Comparison of ENCODE assay signal across 8 cellular contexts in genomic region chr7:38359081-38359601, GRCh38.
DNase-seq lines count a peak whose midpoint lies in the region; ATAC-seq and TF ChIP-seq lines count a peak whose summit lies in the region.
"Not testable (repeated sequence)": the region's sequence is repeated elsewhere in the genome, so short reads cannot be mapped to it uniquely, and the experiment has no call there.

No MANE protein-coding gene starts in this region.

- H4K91ac ChIP-seq in H9 (ENCODE audit: insufficient read length, low read depth, low read length), result not testable (repeated sequence)

- intact Hi-C loops in sciatic nerve (cut with DNase I), result not testable (repeated sequence)

- H3K27me3 ChIP-seq in H9 (ENCODE audit: insufficient read depth, low read length); upper lobe of left lung: not testable (repeated sequence)

- peak overlapping the region in 1 of 3 experiments; percentile 55; a peak in 2 of 7 replicates for H3K27ac Mint-ChIP-seq in H9
- H3K27ac Mint-ChIP-seq in T-helper 1 cell treated with Interleukin-12 subunit alpha and Interleukin-12 subunit beta and Interleukin-4 antibody, amounts not matched to agents 30 μg/mL and 1 μg/mL, for 36 hours, result peak overlapping the region; percentile 95
- peak overlapping the region; percentile 76 for H3K27ac Mint-ChIP-seq in glutamatergic neuron (ENCODE audit: unreplicated experiment)

- not testable (repeated sequence) for H2BK120ac ChIP-seq in H9 (ENCODE audit: low read depth, low read length, poor library complexity, severe bottlenecking)

- H3K4me3 ChIP-seq in upper lobe of left lung, result peak overlapping the region in 1 of 4 donors; percentile 28

- H3K36me3 Mint-ChIP-seq in H9 (ENCODE audit: insufficient read depth in 1 of 3, low read depth in 3 of 3); T-helper 1 cell treated with Interleukin-12 subunit alpha and Interleukin-12 subunit beta and Interleukin-4 antibody, amounts not matched to agents 30 μg/mL and 1 μg/mL, for 36 hours (ENCODE audit: low read depth); glutamatergic neuron (ENCODE audit: unreplicated experiment): not testable (repeated sequence)

- H3K27me3 Mint-ChIP-seq in H9 (ENCODE audit: low read depth); T-helper 1 cell treated with Interleukin-12 subunit alpha and Interleukin-12 subunit beta and Interleukin-4 antibody, amounts not matched to agents 30 μg/mL and 1 μg/mL, for 36 hours (ENCODE audit: low read depth); glutamatergic neuron (ENCODE audit: unreplicated experiment): not testable (repeated sequence)

- not testable (repeated sequence) for H4K8ac ChIP-seq in H9 (replicated peaks; ENCODE audit: insufficient read length, low read depth, low read length)

- no CpG with 5 or more reads among the region's 5 CpGs for WGBS in H9 (ENCODE audit: extremely low coverage, insufficient read length, low lambda C conversion rate)
- 31 to 48% methylated on average over 3 of the region's 5 CpGs for WGBS in upper lobe of left lung, 2 donors

- not testable (repeated sequence) for H3K4ac ChIP-seq in H9 (ENCODE audit: low read depth, low read length)

- H3K9me3 ChIP-seq in H9 (ENCODE audit: control insufficient read depth, low read depth, low read length); upper lobe of left lung: not testable (repeated sequence)

- H3K9me3 Mint-ChIP-seq in H9; T-helper 1 cell treated with Interleukin-12 subunit alpha and Interleukin-12 subunit beta and Interleukin-4 antibody, amounts not matched to agents 30 μg/mL and 1 μg/mL, for 36 hours; glutamatergic neuron (ENCODE audit: unreplicated experiment): not testable (repeated sequence)

- ATAC-seq in sciatic nerve (peak; percentile 77), upper lobe of left lung (ENCODE audit: low FRiP score in 2 of 2) (peak; percentile 79 to 84)

- peaks cover 8 to 15% of the 10 kb centered on the region in 2 experiments for H3K4me1 Mint-ChIP-seq in H9
- peaks cover 23% of the 10 kb centered on the region for H3K4me1 Mint-ChIP-seq in T-helper 1 cell treated with Interleukin-12 subunit alpha and Interleukin-12 subunit beta and Interleukin-4 antibody, amounts not matched to agents 30 μg/mL and 1 μg/mL, for 36 hours (ENCODE audit: low read depth)
- H3K4me1 Mint-ChIP-seq in glutamatergic neuron (ENCODE audit: low read depth, unreplicated experiment), result peaks cover 13% of the 10 kb centered on the region

- H2BK15ac ChIP-seq in H9 (ENCODE audit: low read depth, low read length), result not testable (repeated sequence)

- peak; percentile 61 for TF ChIP-seq CTCF in GM13977 (IDR thresholded peaks at IDR 0.05; ENCODE audit: extremely low read depth, insufficient read depth, missing control alignments)
- peak; percentile 68 for TF ChIP-seq CTCF in H9 (conservative IDR thresholded peaks at IDR 0.05)
- peak; percentile 47 for TF ChIP-seq CTCF in glutamatergic neuron (IDR thresholded peaks at IDR 0.05; ENCODE audit: partially characterized antibody, unreplicated experiment)
- TF ChIP-seq CTCF in upper lobe of left lung (IDR thresholded peaks at IDR 0.05), result peak in 5 of 6 experiments; percentile 31 to 83 (median 65)

- not testable (repeated sequence) for H3K4me1 ChIP-seq in H9 (ENCODE audit: insufficient read depth, low read length)
- H3K4me1 ChIP-seq in upper lobe of left lung, result peaks cover 0 to 11% (median 7%) of the 10 kb centered on the region in 4 donors

- H3T11ph ChIP-seq in H9 (ENCODE audit: low read length), result not testable (repeated sequence)

- not testable (repeated sequence) for H3K4me3 Mint-ChIP-seq in H9; glutamatergic neuron (ENCODE audit: unreplicated experiment)
- peak overlapping the region; percentile 83 for H3K4me3 Mint-ChIP-seq in T-helper 1 cell treated with Interleukin-12 subunit alpha and Interleukin-12 subunit beta and Interleukin-4 antibody, amounts not matched to agents 30 μg/mL and 1 μg/mL, for 36 hours

- H2AK5ac ChIP-seq in H9 (ENCODE audit: insufficient read length, low read length), result not testable (repeated sequence)

- not testable (repeated sequence) for H2BK12ac ChIP-seq in H9 (ENCODE audit: insufficient read length, low read depth, low read length)

- not testable (repeated sequence) for H2BK5ac ChIP-seq in H9 (ENCODE audit: insufficient read length, low read length)

- H3K79me2 ChIP-seq in H9 (ENCODE audit: insufficient read depth, low read length), result not testable (repeated sequence)

- not testable (repeated sequence) for H4K20me1 ChIP-seq in H9 (ENCODE audit: control insufficient read depth, insufficient read depth, insufficient read length)

- H3K18ac ChIP-seq in H9 (ENCODE audit: insufficient read length, low read depth, low read length), result not testable (repeated sequence)

- in situ Hi-C loops in GM13977 (cut with MboI; ENCODE audit: low pct_unique_long_range_greater_than_20kb, low sequenced_read_pairs, unreplicated experiment), result not testable (repeated sequence)

- not testable (repeated sequence) for TF ChIP-seq POLR2A in upper lobe of left lung (IDR thresholded peaks at IDR 0.05)

- TF ChIP-seq EP300 in upper lobe of left lung (IDR thresholded peaks at IDR 0.05), result not testable (repeated sequence)

- not testable (repeated sequence) for H3K23ac ChIP-seq in H9 (ENCODE audit: insufficient read length, low read depth, low read length)

- not testable (repeated sequence) for H3K79me1 ChIP-seq in H9 (ENCODE audit: insufficient read depth, low read depth, low read length, poor library complexity, severe bottlenecking)

- not testable (repeated sequence) for H3K36me3 ChIP-seq in upper lobe of left lung

- H3K4me2 ChIP-seq in H9 (ENCODE audit: insufficient read depth, insufficient read length, low read length), result not testable (repeated sequence)

- not testable (repeated sequence) for H2BK20ac ChIP-seq in H9 (ENCODE audit: low read depth, low read length, poor library complexity, severe bottlenecking)

- H2AFZ ChIP-seq in H9 (ENCODE audit: low read length), result not testable (repeated sequence)

- H3K56ac ChIP-seq in H9 (ENCODE audit: insufficient read length, low read depth, low read length), result not testable (repeated sequence)

- H4K5ac ChIP-seq in H9 (ENCODE audit: insufficient read length, low read depth, low read length), result not testable (repeated sequence)

- not testable (repeated sequence) for H3K23me2 ChIP-seq in H9 (ENCODE audit: insufficient read length, low read depth, low read length, poor library complexity, severe bottlenecking)

- not testable (repeated sequence) for H3K14ac ChIP-seq in H9 (ENCODE audit: insufficient read depth, low read length)

- H3K27ac ChIP-seq in H9 (ENCODE audit: insufficient read length, low read depth, low read length), result not testable (repeated sequence)
- peak overlapping the region in 3 of 4 donors; percentile 38 to 75 (median 38) for H3K27ac ChIP-seq in upper lobe of left lung

- not testable (repeated sequence) for H3K9ac ChIP-seq in H9 (ENCODE audit: extremely low read depth, insufficient read length, low read length)

- DNase-seq in GM13977 (ENCODE audit: low spot score); sciatic nerve (ENCODE audit: low spot score): not testable (repeated sequence)
- DNase-seq in H9 (peak; percentile 70), HUDEP-2 (lab: John Stamatoyannopoulos, UW; ENCODE audit: unreplicated experiment in 76 of 76) (peak in 73 of 76 experiments; percentile 4 to 87 (median 65)), activated gamma-delta T cell (lab: John Stamatoyannopoulos, UW) (peak; percentile 22), glutamatergic neuron (peak; percentile 68), upper lobe of left lung (peak in 1 of 2 donors; percentile 60)
